17 cellular contexts compared by ENCODE assay signal in genomic region chr16:12009462-12009861, GRCh38. TPM values are rescaled to one million over a fixed set of nuclear protein-coding genes. Genes with fewer than 3 reads are reported as not detected.
DNase-seq lines count a peak whose midpoint lies in the region; ATAC-seq and TF ChIP-seq lines count a peak whose summit lies in the region.
"Had no signal": no experiment of that assay in that cellular context is flagged by ENCODE, and none has a peak within 500 bp of the region (broad histone marks: within the 10 kb centered on the region; RNA-seq: fewer than 3 reads in every experiment).

No MANE protein-coding gene starts in this region.

- no peaks in the 10 kb centered on the region for H3K9me3 ChIP-seq in H9 (ENCODE audit: control insufficient read depth, low read depth, low read length)
- H3K9me3 ChIP-seq: neutrophil, tibial artery had no signal

- no peaks in the 10 kb centered on the region for H3K27me3 ChIP-seq in H9 (ENCODE audit: insufficient read depth, low read length)
- H3K27me3 ChIP-seq: neutrophil, tibial artery had no signal

- H4K8ac ChIP-seq in H9 (replicated peaks; ENCODE audit: insufficient read length, low read depth, low read length) = no peak overlapping the region

- no peaks in the 10 kb centered on the region for H3K9me3 Mint-ChIP-seq in stimulated activated naive CD8-positive, alpha-beta T cell treated with anti-CD3 and anti-CD28 coated beads, Interleukin-15, Interleukin-2, amounts not matched to agents 100 ng/mL and 50 ng/mL, for 24 hours
- no peaks in the 10 kb centered on the region for H3K9me3 Mint-ChIP-seq in stimulated activated naive CD8-positive, alpha-beta T cell treated with anti-CD3 and anti-CD28 coated beads, Interleukin-15, amount 100 ng/mL, for 72 hours
- no peaks in the 10 kb centered on the region for H3K9me3 Mint-ChIP-seq in activated naive CD4-positive, alpha-beta T cell treated with anti-CD3 and anti-CD28 coated beads, Interleukin-2, amount 50 U/mL, for 72 hours
- H3K9me3 Mint-ChIP-seq in natural killer cell (no peaks in the 10 kb centered on the region), H9 (no peaks in the 10 kb centered on the region)

- no peak overlapping the region for H2BK20ac ChIP-seq in H9 (ENCODE audit: low read depth, low read length, poor library complexity, severe bottlenecking)

- H4K91ac ChIP-seq in H9 (ENCODE audit: insufficient read length, low read depth, low read length) = no peak overlapping the region

- TF ChIP-seq CTCF in natural killer cell (IDR thresholded peaks at IDR 0.05) (no peak), H9 (conservative IDR thresholded peaks at IDR 0.05) (no peak)

- H4K5ac ChIP-seq in H9 (ENCODE audit: insufficient read length, low read depth, low read length) = no peak overlapping the region

- no CpG with 5 or more reads among the region's 7 CpGs for WGBS in H9 (ENCODE audit: extremely low coverage, insufficient read length, low lambda C conversion rate)

- H3K36me3 Mint-ChIP-seq in stimulated activated naive CD8-positive, alpha-beta T cell treated with anti-CD3 and anti-CD28 coated beads, Interleukin-15, Interleukin-2, amounts not matched to agents 100 ng/mL and 50 ng/mL, for 24 hours (ENCODE audit: low read depth) = peaks cover 11% of the 10 kb centered on the region
- H3K36me3 Mint-ChIP-seq in activated naive CD4-positive, alpha-beta T cell treated with anti-CD3 and anti-CD28 coated beads, Interleukin-2, amount 50 U/mL, for 72 hours = no peaks in the 10 kb centered on the region
- H3K36me3 Mint-ChIP-seq in natural killer cell (no peaks in the 10 kb centered on the region), H9 (ENCODE audit: insufficient read depth in 1 of 3, low read depth in 3 of 3) (no peaks in the 10 kb centered on the region)

- no peaks in the 10 kb centered on the region for H3K4me1 ChIP-seq in H9 (ENCODE audit: insufficient read depth, low read length)

- H2AFZ ChIP-seq in H9 (ENCODE audit: low read length) = no peak overlapping the region

- no peaks in the 10 kb centered on the region for H3K27me3 Mint-ChIP-seq in stimulated activated naive CD8-positive, alpha-beta T cell treated with anti-CD3 and anti-CD28 coated beads, Interleukin-15, Interleukin-2, amounts not matched to agents 100 ng/mL and 50 ng/mL, for 24 hours
- H3K27me3 Mint-ChIP-seq in stimulated activated naive CD8-positive, alpha-beta T cell treated with anti-CD3 and anti-CD28 coated beads, Interleukin-15, amount 100 ng/mL, for 72 hours = no peaks in the 10 kb centered on the region
- no peaks in the 10 kb centered on the region for H3K27me3 Mint-ChIP-seq in natural killer cell (ENCODE audit: low read depth in 2 of 2)
- H3K27me3 Mint-ChIP-seq in H9 (ENCODE audit: low read depth) = no peaks in the 10 kb centered on the region

- no peak overlapping the region for H3K27ac ChIP-seq in H9 (ENCODE audit: insufficient read length, low read depth, low read length)
- H3K27ac ChIP-seq: neutrophil, tibial artery had no signal

- intact Hi-C loops in natural killer cell (cut with micrococcal nuclease) = no loop called here

- peaks cover 23% of the 10 kb centered on the region for H3K4me1 Mint-ChIP-seq in stimulated activated naive CD8-positive, alpha-beta T cell treated with anti-CD3 and anti-CD28 coated beads, Interleukin-15, Interleukin-2, amounts not matched to agents 100 ng/mL and 50 ng/mL, for 24 hours (ENCODE audit: low read depth)
- peaks cover 20% of the 10 kb centered on the region for H3K4me1 Mint-ChIP-seq in stimulated activated naive CD8-positive, alpha-beta T cell treated with anti-CD3 and anti-CD28 coated beads, Interleukin-15, amount 100 ng/mL, for 72 hours
- H3K4me1 Mint-ChIP-seq in natural killer cell (peaks cover 0 to 4% of the 10 kb centered on the region in 2 donors), H9 (no peaks in the 10 kb centered on the region; a peak in 1 of 4 replicates)

- no peak overlapping the region for H2BK5ac ChIP-seq in H9 (ENCODE audit: insufficient read length, low read length)

- no peak overlapping the region for H2AK5ac ChIP-seq in H9 (ENCODE audit: insufficient read length, low read length)

- no peak for DNase-seq in stimulated activated naive CD8-positive, alpha-beta T cell treated with anti-CD3 and anti-CD28 coated beads, Interleukin-15, amount 100 ng/mL, for 72 hours
- DNase-seq in activated naive CD4-positive, alpha-beta T cell treated with anti-CD3 and anti-CD28 coated beads, Interleukin-2, amount 50 U/mL, for 72 hours (ENCODE audit: low spot score in 2 of 2) = peak in 1 of 2 donors; percentile 3
- DNase-seq in midbrain (lab: John Stamatoyannopoulos, UW) = peak; percentile 67
- DNase-seq in DMS53 treated with DMSO at 0.1 percent for 48 hours (lab: John Stamatoyannopoulos, UW; ENCODE audit: unreplicated experiment) = no peak
- DNase-seq in NK-92 (lab: John Stamatoyannopoulos, UW; ENCODE audit: unreplicated experiment) = no peak
- DNase-seq in natural killer cell = no peak
- DNase-seq in H9 = no peak
- DNase-seq: activated CD4-positive, alpha-beta T cell treated with anti-CD3 and anti-CD28 coated beads, Interleukin-2, amount 50 U/mL, for 1 hour; COR-L47; erythroblast; kidney glomerular epithelial cell; NCI-H1105; NCI-H510A treated with DMSO at 0.1 percent for 48 hours; RPMI8226; tibial artery had no signal

- H3K23me2 ChIP-seq in H9 (ENCODE audit: insufficient read length, low read depth, low read length, poor library complexity, severe bottlenecking) = peaks cover 3% of the 10 kb centered on the region

- H3K4me2 ChIP-seq in H9 (ENCODE audit: insufficient read depth, insufficient read length, low read length) = no peak overlapping the region

- H3T11ph ChIP-seq in H9 (ENCODE audit: low read length) = no peak overlapping the region

- H3K4me3 Mint-ChIP-seq in stimulated activated naive CD8-positive, alpha-beta T cell treated with anti-CD3 and anti-CD28 coated beads, Interleukin-15, Interleukin-2, amounts not matched to agents 100 ng/mL and 50 ng/mL, for 24 hours = no peak overlapping the region
- H3K4me3 Mint-ChIP-seq in stimulated activated naive CD8-positive, alpha-beta T cell treated with anti-CD3 and anti-CD28 coated beads, Interleukin-15, amount 100 ng/mL, for 72 hours = no peak overlapping the region
- H3K4me3 Mint-ChIP-seq in natural killer cell (no peak overlapping the region), H9 (no peak overlapping the region)

- H3K23ac ChIP-seq in H9 (ENCODE audit: insufficient read length, low read depth, low read length) = no peak overlapping the region

- no peak overlapping the region for H3K18ac ChIP-seq in H9 (ENCODE audit: insufficient read length, low read depth, low read length)

- H4K20me1 ChIP-seq in H9 (ENCODE audit: control insufficient read depth, insufficient read depth, insufficient read length) = no peaks in the 10 kb centered on the region

- H2BK12ac ChIP-seq in H9 (ENCODE audit: insufficient read length, low read depth, low read length) = no peak overlapping the region

- no peak for ATAC-seq in stimulated activated naive CD8-positive, alpha-beta T cell treated with anti-CD3 and anti-CD28 coated beads, Interleukin-15, amount 100 ng/mL, for 72 hours
- peak in 1 of 2 donors; percentile 19 for ATAC-seq in activated naive CD4-positive, alpha-beta T cell treated with anti-CD3 and anti-CD28 coated beads, Interleukin-2, amount 50 U/mL, for 72 hours
- ATAC-seq in natural killer cell = no peak

- no peak overlapping the region for H2BK120ac ChIP-seq in H9 (ENCODE audit: low read depth, low read length, poor library complexity, severe bottlenecking)

- no peak overlapping the region for H3K14ac ChIP-seq in H9 (ENCODE audit: insufficient read depth, low read length)

- H3K56ac ChIP-seq in H9 (ENCODE audit: insufficient read length, low read depth, low read length) = no peak overlapping the region

- H3K79me2 ChIP-seq in H9 (ENCODE audit: insufficient read depth, low read length) = no peaks in the 10 kb centered on the region

- no peak overlapping the region for H3K4ac ChIP-seq in H9 (ENCODE audit: low read depth, low read length)

- no peaks in the 10 kb centered on the region for H3K79me1 ChIP-seq in H9 (ENCODE audit: insufficient read depth, low read depth, low read length, poor library complexity, severe bottlenecking)

- no peak overlapping the region for H3K9ac ChIP-seq in H9 (ENCODE audit: extremely low read depth, insufficient read length, low read length)

- peak overlapping the region; percentile 4 for H3K27ac Mint-ChIP-seq in stimulated activated naive CD8-positive, alpha-beta T cell treated with anti-CD3 and anti-CD28 coated beads, Interleukin-15, Interleukin-2, amounts not matched to agents 100 ng/mL and 50 ng/mL, for 24 hours
- peak overlapping the region in 1 of 2 donors; percentile 30 for H3K27ac Mint-ChIP-seq in stimulated activated naive CD8-positive, alpha-beta T cell treated with anti-CD3 and anti-CD28 coated beads, Interleukin-15, amount 100 ng/mL, for 72 hours
- H3K27ac Mint-ChIP-seq in activated naive CD4-positive, alpha-beta T cell treated with anti-CD3 and anti-CD28 coated beads, Interleukin-2, amount 50 U/mL, for 72 hours = peak overlapping the region; percentile 59 to 68
- no peak overlapping the region for H3K27ac Mint-ChIP-seq in natural killer cell
- H3K27ac Mint-ChIP-seq in H9 = 0 out of 7 replicates have a peak overlapping the region, but pooled peaks of 1 of the 3 experiments have one; percentile 17

- no peak overlapping the region for H2BK15ac ChIP-seq in H9 (ENCODE audit: low read depth, low read length)

RNA-seq across cellular contexts. Expression of gene SNX29, which starts 32.9 kb away (rescaled TPM):
- 10 to 100 TPM; 10.5 to 14.8 TPM for total RNA-seq in activated naive CD4-positive, alpha-beta T cell treated with anti-CD3 and anti-CD28 coated beads, Interleukin-2, amount 50 U/mL, for 72 hours
- total RNA-seq in natural killer cell (10 to 100 TPM; 38.3 to 58.9 (median 38.8) TPM), H9 (2021) (8.0 and 8.6 TPM in 2 replicates)

RNA-seq across cellular contexts. Expression of gene TNFRSF17, which starts 44.5 kb away (rescaled TPM):
- not detected for total RNA-seq in activated naive CD4-positive, alpha-beta T cell treated with anti-CD3 and anti-CD28 coated beads, Interleukin-2, amount 50 U/mL, for 72 hours
- total RNA-seq in natural killer cell (1 to 10 TPM in 1 of 3 donors, not detected in 2; 6.6 TPM), H9 (2021) (not detected in 2 replicates)

Comparison
In these comparisons a context has a peak if more than half of its experiments do, and no peak if none do; other contexts are left out.
1. H3K27ac Mint-ChIP-seq: peak in stimulated activated naive CD8-positive, alpha-beta T cell treated with anti-CD3 and anti-CD28 coated beads, Interleukin-15, Interleukin-2, amounts not matched to agents 100 ng/mL and 50 ng/mL, for 24 hours (single experiment) and activated naive CD4-positive, alpha-beta T cell treated with anti-CD3 and anti-CD28 coated beads, Interleukin-2, amount 50 U/mL, for 72 hours (2 of 2); none in natural killer cell (0 of 2).